ENCODE assay signal across 8 cellular contexts in genomic region chr3:57227204-57227929, GRCh38. TPM values are rescaled to one million over a fixed set of nuclear protein-coding genes. Genes with fewer than 3 reads are reported as not detected.
DNase-seq lines count a peak whose midpoint lies in the region; ATAC-seq and TF ChIP-seq lines count a peak whose summit lies in the region.

APPL1 (plus strand) TSS chr3:57227729; CDS start chr3:57227884, 155 bp downstream.

- peak; percentile 85 for TF ChIP-seq POLR2A in right lobe of liver (IDR thresholded peaks at IDR 0.05)

- no peaks in the 10 kb centered on the region for H3K9me3 Mint-ChIP-seq in activated CD4-positive, alpha-beta memory T cell treated with anti-CD3 and anti-CD28 coated beads, Interleukin-2, amount 10 ng/mL, durations not matched to agents 7 days and 5 days

- peak within 1 kb of the TSS; percentile 20 to 97 (median 89) for H3K27ac ChIP-seq in dorsolateral prefrontal cortex
- peak within 1 kb of the TSS; percentile 57 to 86 (median 84) for H3K27ac ChIP-seq in right lobe of liver

- ATAC-seq in HG03439 (IDR thresholded peaks at IDR 0.05; ENCODE audit: unreplicated experiment) (peak; percentile 91), right lobe of liver (peak; percentile 97 to 99 (median 98))

- H3K9me3 ChIP-seq in right lobe of liver, result no peaks in the 10 kb centered on the region

- H3K36me3 Mint-ChIP-seq in activated CD4-positive, alpha-beta memory T cell treated with anti-CD3 and anti-CD28 coated beads, Interleukin-2, amount 10 ng/mL, durations not matched to agents 7 days and 5 days (ENCODE audit: low read depth), result peaks cover 5% of the 10 kb centered on the region

- intact Hi-C loops in dorsolateral prefrontal cortex (cut with DNase I), result loop anchor here (2.0 to 10.0 kb wide), 6 partner anchors 60 to 370 kb away; partner anchors contain the start of genes ARF4 (in 2 of the 2), IL17RD (in 1 of the 2) and PDE12 (in 1 of the 2)
- intact Hi-C loops in right lobe of liver (cut with DNase I), result no loop called here

- POLR2A ChIA-PET in activated CD4-positive, alpha-beta memory T cell treated with anti-CD3 and anti-CD28 coated beads, Interleukin-2, amount 10 ng/mL, durations not matched to agents 7 days and 5 days (lab: Charles Lee), result interaction anchor here (0.7 to 2.0 kb wide), 11 partner anchors 9 to 534 kb away, joined by 3 to 9 read pairs (median 5); partner anchors contain the start of genes ARF4, PDE12 and SLMAP

- DNase-seq in C1 segment of cervical spinal cord (lab: John Stamatoyannopoulos, UW) (peak; percentile 27 to 94 (median 87)), GM19238 (ENCODE audit: insufficient read length, low spot score) (peak; percentile 96), NCI-H748 treated with DMSO at 0.1 percent for 48 hours (lab: John Stamatoyannopoulos, UW) (peak; percentile 64), dorsolateral prefrontal cortex (peak; percentile 83 to 98 (median 90)), right lobe of liver (peak; percentile 96)
- DNase-seq in activated CD4-positive, alpha-beta memory T cell treated with anti-CD3 and anti-CD28 coated beads, Interleukin-2, amount 10 ng/mL, durations not matched to agents 7 days and 5 days, result peak; percentile 91
- DNase-seq in stimulated activated CD4-positive, alpha-beta T cell treated with anti-CD3 and anti-CD28 coated beads, Interleukin-4, amount 100 ng/mL, for 24 hours, result peak; percentile 88

- peak within 1 kb of the TSS; percentile 82 for H3K4me3 Mint-ChIP-seq in activated CD4-positive, alpha-beta memory T cell treated with anti-CD3 and anti-CD28 coated beads, Interleukin-2, amount 10 ng/mL, durations not matched to agents 7 days and 5 days

- peaks cover 34% of the 10 kb centered on the region for H3K4me1 Mint-ChIP-seq in activated CD4-positive, alpha-beta memory T cell treated with anti-CD3 and anti-CD28 coated beads, Interleukin-2, amount 10 ng/mL, durations not matched to agents 7 days and 5 days

- H3K27me3 Mint-ChIP-seq in activated CD4-positive, alpha-beta memory T cell treated with anti-CD3 and anti-CD28 coated beads, Interleukin-2, amount 10 ng/mL, durations not matched to agents 7 days and 5 days, result no peaks in the 10 kb centered on the region

- no peaks in the 10 kb centered on the region for H3K36me3 ChIP-seq in right lobe of liver

- CTCF ChIA-PET in activated CD4-positive, alpha-beta memory T cell treated with anti-CD3 and anti-CD28 coated beads, Interleukin-2, amount 10 ng/mL, durations not matched to agents 7 days and 5 days (lab: Charles Lee), result interaction anchor here (1.0 to 1.8 kb wide), 2 partner anchors 57 to 528 kb away, joined by 3 to 7 read pairs; partner anchors contain the start of gene SLMAP

- H3K4me3 ChIP-seq in dorsolateral prefrontal cortex, result peak within 1 kb of the TSS; percentile 71 to 97 (median 84)
- H3K4me3 ChIP-seq in right lobe of liver, result peak within 1 kb of the TSS; percentile 54 to 86 (median 71)

- 0% methylated on average over 9 of the region's 71 CpGs for WGBS in right lobe of liver (ENCODE audit: insufficient coverage, low coverage, low lambda C conversion rate, missing lambda C conversion rate)

- H3K27ac Mint-ChIP-seq in activated CD4-positive, alpha-beta memory T cell treated with anti-CD3 and anti-CD28 coated beads, Interleukin-2, amount 10 ng/mL, durations not matched to agents 7 days and 5 days, result peak within 1 kb of the TSS; percentile 59

- H3K27me3 ChIP-seq in dorsolateral prefrontal cortex (no peaks in the 10 kb centered on the region), right lobe of liver (no peaks in the 10 kb centered on the region)

- TF ChIP-seq CTCF in dorsolateral prefrontal cortex (IDR thresholded peaks at IDR 0.05 in 54 of 56, conservative IDR thresholded peaks at IDR 0.05 in 2 of 56; ENCODE audit: low read depth in 1 of 56, partially characterized antibody in 56 of 56) (peak in 20 of 56 donors; percentile 3 to 56 (median 23)), right lobe of liver (IDR thresholded peaks at IDR 0.05) (no peak)

- H3K4me1 ChIP-seq in right lobe of liver, result peaks cover 0 to 14% (median 5%) of the 10 kb centered on the region in 4 donors

RNA-seq across cellular contexts. Expression of gene APPL1, which starts in this region (rescaled TPM):
- 10 to 100 TPM; 32.5 to 33.2 TPM for total RNA-seq in activated CD4-positive, alpha-beta memory T cell treated with anti-CD3 and anti-CD28 coated beads, Interleukin-2, amount 10 ng/mL, durations not matched to agents 7 days and 5 days
- total RNA-seq in dorsolateral prefrontal cortex, result 10 to 100 TPM; 40.9 to 68.5 (median 56.2) TPM
- 10 to 100 TPM; 12.6 to 21.6 (median 16.6) TPM for total RNA-seq in right lobe of liver

Comparison
In these comparisons a context has a peak if more than half of its experiments do, and no peak if none do; other contexts are left out.
1. Peak in every context shown above with its lines: DNase-seq, ATAC-seq, H3K4me3 ChIP-seq and H3K27ac ChIP-seq.
2. intact Hi-C loops: an anchor here in dorsolateral prefrontal cortex (2.0 to 10.0 kb wide); none called in right lobe of liver.